ENCODE assay signal across 19 cellular contexts in genomic region chr7:81692146-81692905, GRCh38.
DNase-seq lines count a peak whose midpoint lies in the region; ATAC-seq and TF ChIP-seq lines count a peak whose summit lies in the region.
"Had no signal": no experiment of that assay in that cellular context is flagged by ENCODE, and none has a peak within 500 bp of the region (broad histone marks: within the 10 kb centered on the region; RNA-seq: fewer than 3 reads in every experiment).

No MANE protein-coding gene starts in this region.

- H3K27me3 ChIP-seq in brain microvascular endothelial cell (replicated peaks): no peaks in the 10 kb centered on the region
- no peaks in the 10 kb centered on the region for H3K27me3 ChIP-seq in esophagus squamous epithelium
- H3K27me3 ChIP-seq in CD8-positive, alpha-beta memory T cell (ENCODE audit: insufficient read depth, low read length, poor library complexity, severe bottlenecking): no peaks in the 10 kb centered on the region
- H3K27me3 ChIP-seq: ascending aorta, left lung, Peyer's patch, upper lobe of right lung had no signal

- H3K27ac Mint-ChIP-seq in CD8-positive, alpha-beta memory T cell: no peak overlapping the region
- H3K27ac Mint-ChIP-seq: stimulated activated naive CD8-positive, alpha-beta T cell treated with anti-CD3 and anti-CD28 coated beads, Interleukin-15, Interleukin-2, amounts not matched to agents 100 ng/mL and 50 ng/mL, for 24 hours had no signal

- TF ChIP-seq CTCF in brain microvascular endothelial cell (IDR thresholded peaks at IDR 0.05; ENCODE audit: low read depth, low read length, missing control alignments): no peak
- TF ChIP-seq CTCF in esophagus squamous epithelium (IDR thresholded peaks at IDR 0.05): no peak

- CTCF ChIA-PET in CD8-positive, alpha-beta memory T cell (lab: Charles Lee): no interaction called here

- POLR2A ChIA-PET in CD8-positive, alpha-beta memory T cell (lab: Charles Lee): no interaction called here

- peaks cover 0 to 2% of the 10 kb centered on the region in 2 donors for H3K27me3 Mint-ChIP-seq in CD8-positive, alpha-beta memory T cell
- H3K27me3 Mint-ChIP-seq: stimulated activated naive CD8-positive, alpha-beta T cell treated with anti-CD3 and anti-CD28 coated beads, Interleukin-15, Interleukin-2, amounts not matched to agents 100 ng/mL and 50 ng/mL, for 24 hours had no signal

- no peak for TF ChIP-seq POLR2A in esophagus squamous epithelium (IDR thresholded peaks at IDR 0.05)

- H3K4me3 ChIP-seq in brain microvascular endothelial cell (ENCODE audit: low read depth, low read length) (no peak overlapping the region), esophagus squamous epithelium (no peak overlapping the region)
- H3K4me3 ChIP-seq in CD8-positive, alpha-beta memory T cell (ENCODE audit: low read length): no peak overlapping the region
- H3K4me3 ChIP-seq: ascending aorta, left lung, Peyer's patch, upper lobe of right lung had no signal

- H3K4me3 Mint-ChIP-seq in CD8-positive, alpha-beta memory T cell: no peak overlapping the region
- H3K4me3 Mint-ChIP-seq: stimulated activated naive CD8-positive, alpha-beta T cell treated with anti-CD3 and anti-CD28 coated beads, Interleukin-15, Interleukin-2, amounts not matched to agents 100 ng/mL and 50 ng/mL, for 24 hours had no signal

- no peaks in the 10 kb centered on the region for H3K36me3 Mint-ChIP-seq in CD8-positive, alpha-beta memory T cell

- peak; percentile 91 for DNase-seq in NCI-H446 treated with DMSO at 0.1 percent for 48 hours (lab: John Stamatoyannopoulos, UW)
- DNase-seq in brain microvascular endothelial cell: peak; percentile 80
- DNase-seq in myocyte (ENCODE audit: low read depth): peak; percentile 54
- no peak for DNase-seq in esophagus squamous epithelium (lab: John Stamatoyannopoulos, UW)
- DNase-seq in occipital lobe (lab: John Stamatoyannopoulos, UW): no peak
- no peak for DNase-seq in stimulated activated CD4-positive, alpha-beta T cell treated with anti-CD3 and anti-CD28 coated beads, Interleukin-15, amount 100 ng/mL, for 24 hours
- DNase-seq in CD8-positive, alpha-beta memory T cell: no peak
- DNase-seq: activated effector memory CD4-positive, alpha-beta T cell treated with anti-CD3 and anti-CD28 coated beads, Interleukin-2, amount 50 U/mL, for 16 hours; Caco-2; dermis blood vessel endothelial cell; left lung; NCI-H1930; NCI-H524 treated with DMSO at 0.1 percent for 48 hours; Peyer's patch; posterior cingulate gyrus; upper lobe of right lung had no signal

- WGBS in esophagus squamous epithelium, 2 donors: 63% methylated on average over 3 of the region's 3 CpGs

- intact Hi-C loops in esophagus squamous epithelium (cut with DNase I): no loop called here

- peaks cover 5 to 21% (median 9%) of the 10 kb centered on the region in 5 donors for H3K9me3 Mint-ChIP-seq in CD8-positive, alpha-beta memory T cell
- H3K9me3 Mint-ChIP-seq: stimulated activated naive CD8-positive, alpha-beta T cell treated with anti-CD3 and anti-CD28 coated beads, Interleukin-15, Interleukin-2, amounts not matched to agents 100 ng/mL and 50 ng/mL, for 24 hours had no signal

- H3K36me3 ChIP-seq in brain microvascular endothelial cell (replicated peaks) (no peaks in the 10 kb centered on the region), esophagus squamous epithelium (no peaks in the 10 kb centered on the region)
- no peaks in the 10 kb centered on the region for H3K36me3 ChIP-seq in CD8-positive, alpha-beta memory T cell (ENCODE audit: insufficient read depth, low read length)
- H3K36me3 ChIP-seq: ascending aorta, left lung, Peyer's patch, upper lobe of right lung had no signal

- in situ Hi-C loops in brain microvascular endothelial cell (cut with HindIII; ENCODE audit: low pct_ligation_motif_present, low sequenced_read_pairs): no loop called here

- H3K9me3 ChIP-seq in esophagus squamous epithelium: no peaks in the 10 kb centered on the region
- H3K9me3 ChIP-seq in CD8-positive, alpha-beta memory T cell (ENCODE audit: low read length): no peaks in the 10 kb centered on the region
- H3K9me3 ChIP-seq: ascending aorta, Caco-2, left lung, Peyer's patch, upper lobe of right lung had no signal

- ATAC-seq in GM18868 (IDR thresholded peaks at IDR 0.05; ENCODE audit: unreplicated experiment): peak; percentile 34
- ATAC-seq: left lung, upper lobe of right lung had no signal

- H3K4me1 Mint-ChIP-seq in CD8-positive, alpha-beta memory T cell: no peaks in the 10 kb centered on the region

- peaks cover 0 to 30% (median 0%) of the 10 kb centered on the region in 3 donors for H3K4me1 ChIP-seq in esophagus squamous epithelium
- H3K4me1 ChIP-seq in CD8-positive, alpha-beta memory T cell (ENCODE audit: insufficient read depth, low read length): no peaks in the 10 kb centered on the region
- H3K4me1 ChIP-seq: Caco-2, left lung, Peyer's patch, upper lobe of right lung had no signal

- H3K27ac ChIP-seq in brain microvascular endothelial cell (peak overlapping the region; percentile 77), esophagus squamous epithelium (no peak overlapping the region)
- H3K27ac ChIP-seq in CD8-positive, alpha-beta memory T cell (ENCODE audit: low read depth, low read length): no peak overlapping the region
- H3K27ac ChIP-seq: ascending aorta, left lung, Peyer's patch, upper lobe of right lung had no signal

Comparison
In these comparisons a context has a peak if more than half of its experiments do, and no peak if none do; other contexts are left out.
1. DNase-seq: peak in NCI-H446 treated with DMSO at 0.1 percent for 48 hours (single experiment), brain microvascular endothelial cell (single experiment) and myocyte (single experiment); none in esophagus squamous epithelium (single experiment), occipital lobe (single experiment), stimulated activated CD4-positive, alpha-beta T cell treated with anti-CD3 and anti-CD28 coated beads, Interleukin-15, amount 100 ng/mL, for 24 hours (single experiment) and CD8-positive, alpha-beta memory T cell (0 of 5).